In the genomic region with DNA sequence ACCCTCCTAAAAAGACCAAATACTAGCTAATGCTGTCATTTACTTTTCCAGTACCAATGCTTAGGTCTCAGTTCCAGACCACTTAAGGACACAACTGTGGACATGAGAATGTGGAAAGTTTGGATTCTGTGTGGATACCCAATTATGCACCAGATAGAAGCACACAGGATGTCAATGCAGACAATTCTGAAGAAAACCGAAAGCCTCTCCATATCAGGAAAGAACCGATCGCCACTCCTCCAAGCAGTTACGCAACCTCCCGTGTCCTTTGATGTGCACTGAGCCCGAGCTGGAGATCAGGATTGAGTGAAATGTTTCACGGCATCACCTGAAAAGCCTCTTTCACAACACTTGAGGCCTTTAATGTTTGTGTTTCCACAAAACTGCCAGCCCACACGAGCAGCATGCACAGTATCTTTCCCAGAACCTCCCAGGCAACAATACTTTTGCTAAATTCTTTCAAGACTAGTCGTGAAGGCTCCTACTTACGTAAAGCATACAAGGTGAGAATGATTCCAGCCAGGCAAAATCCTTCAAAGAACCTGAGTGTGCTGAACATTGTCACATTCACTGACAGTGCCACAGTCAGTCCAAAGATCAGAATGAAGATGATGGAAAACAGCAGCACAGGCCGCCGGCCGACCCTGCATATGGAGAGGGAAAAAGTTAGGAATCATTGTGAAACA, we compare ENCODE assay signal across 19 cellular contexts. TPM values are rescaled to one million over a fixed set of nuclear protein-coding genes. Genes with fewer than 3 reads are reported as not detected.
A peak's percentile ranks its signal among the peaks of the same experiment; 100 is the strongest.
DNase-seq lines count a peak whose midpoint lies in the region; ATAC-seq and TF ChIP-seq lines count a peak whose summit lies in the region.
"Had no signal": no experiment of that assay in that cellular context is flagged by ENCODE, and none has a peak within 500 bp of the region (broad histone marks: within the 10 kb centered on the region; RNA-seq: fewer than 3 reads in every experiment).

No MANE protein-coding gene starts in this region.

- no peaks in the 10 kb centered on the region for H3K27me3 ChIP-seq in HUES48 (ENCODE audit: control insufficient read depth, insufficient read depth, low read length)
- H3K27me3 ChIP-seq in trophoblast cell (ENCODE audit: insufficient read depth, low read length) = no peaks in the 10 kb centered on the region
- no peaks in the 10 kb centered on the region for H3K27me3 ChIP-seq in CD4-positive, alpha-beta T cell (ENCODE audit: control insufficient read depth, insufficient read depth, low read length)
- H3K27me3 ChIP-seq: adrenal gland, vagina had no signal

- peaks cover 2% of the 10 kb centered on the region for H3K27me3 Mint-ChIP-seq in glutamatergic neuron (ENCODE audit: unreplicated experiment)
- H3K27me3 Mint-ChIP-seq in CD4-positive, alpha-beta T cell = no peaks in the 10 kb centered on the region

- H3K27ac Mint-ChIP-seq in glutamatergic neuron (ENCODE audit: unreplicated experiment) = no peak overlapping the region
- no peak overlapping the region for H3K27ac Mint-ChIP-seq in CD4-positive, alpha-beta T cell
- H3K27ac Mint-ChIP-seq: dendritic cell treated with granulocyte-macrophage colony-stimulating factor and Interleukin-4, amounts not matched to agents 40 ng/mL and 50 ng/mL, for 4 days had no signal

- H3K14ac ChIP-seq in trophoblast cell (ENCODE audit: low read length) = no peak overlapping the region

- H3K4me2 ChIP-seq in trophoblast cell (ENCODE audit: low read length) = peak overlapping the region; percentile 46
- H3K4me2 ChIP-seq: KMS-11 had no signal

- peaks cover 28% of the 10 kb centered on the region for H3K4me1 Mint-ChIP-seq in glutamatergic neuron (ENCODE audit: low read depth, unreplicated experiment)
- peaks cover 14% of the 10 kb centered on the region for H3K4me1 Mint-ChIP-seq in CD4-positive, alpha-beta T cell (ENCODE audit: low read depth)

- H3K36me3 ChIP-seq in HUES48 (ENCODE audit: control insufficient read depth, insufficient read depth, low read length) = peaks cover 6% of the 10 kb centered on the region; the same call in 1 of the 2 replicates
- peaks cover 4 to 10% of the 10 kb centered on the region in 2 experiments for H3K36me3 ChIP-seq in trophoblast cell (ENCODE audit: control insufficient read depth in 1 of 2, insufficient read depth in 2 of 2, low read length in 2 of 2)
- H3K36me3 ChIP-seq: adrenal gland, vagina had no signal

- no peak overlapping the region for H3K23ac ChIP-seq in trophoblast cell (ENCODE audit: low read length)

- no peak overlapping the region for H4K8ac ChIP-seq in trophoblast cell (ENCODE audit: low read depth, low read length)

- H3K4me1 ChIP-seq in HUES48 (ENCODE audit: control insufficient read depth, insufficient read depth, low read length) = peaks cover 31% of the 10 kb centered on the region
- peaks cover 16 to 26% of the 10 kb centered on the region in 2 experiments for H3K4me1 ChIP-seq in trophoblast cell (ENCODE audit: control insufficient read depth in 1 of 2, insufficient read depth in 2 of 2, low read length in 2 of 2)
- H3K4me1 ChIP-seq: adrenal gland had no signal

- no peaks in the 10 kb centered on the region for H3K9me3 Mint-ChIP-seq in glutamatergic neuron (ENCODE audit: unreplicated experiment)
- H3K9me3 Mint-ChIP-seq in CD4-positive, alpha-beta T cell = no peaks in the 10 kb centered on the region
- H3K9me3 Mint-ChIP-seq: dendritic cell treated with granulocyte-macrophage colony-stimulating factor and Interleukin-4, amounts not matched to agents 40 ng/mL and 50 ng/mL, for 4 days had no signal

- intact Hi-C loops in CD4-positive, alpha-beta T cell (cut with DNase I, micrococcal nuclease) = loop anchor here in 1 of 2 experiments (2.0 kb wide), 3 partner anchors 47 to 323 kb away; partner anchors contain the start of gene SLC22A23

- peak overlapping the region; percentile 29 for H2BK5ac ChIP-seq in trophoblast cell (ENCODE audit: low read depth, low read length, poor library complexity)

- WGBS in trophoblast cell (ENCODE audit: extremely low coverage, insufficient coverage, insufficient read length) = no CpG with 5 or more reads among the region's 13 CpGs

- no peak overlapping the region for H2AK5ac ChIP-seq in trophoblast cell (ENCODE audit: low read length)

- no peaks in the 10 kb centered on the region for H3K9me3 ChIP-seq in HUES48 (ENCODE audit: control insufficient read depth, insufficient read depth, low read length)
- peaks cover 4% of the 10 kb centered on the region for H3K9me3 ChIP-seq in trophoblast cell (ENCODE audit: insufficient read depth, low read depth, low read length)
- H3K9me3 ChIP-seq in CD4-positive, alpha-beta T cell (ENCODE audit: control insufficient read depth, low read length) = no peaks in the 10 kb centered on the region
- H3K9me3 ChIP-seq: adrenal gland, vagina had no signal

- no peak overlapping the region for H3K4me3 Mint-ChIP-seq in glutamatergic neuron (ENCODE audit: unreplicated experiment)
- no peak overlapping the region for H3K4me3 Mint-ChIP-seq in CD4-positive, alpha-beta T cell
- H3K4me3 Mint-ChIP-seq: dendritic cell treated with granulocyte-macrophage colony-stimulating factor and Interleukin-4, amounts not matched to agents 40 ng/mL and 50 ng/mL, for 4 days; T-helper 17 cell had no signal

- H3K27ac ChIP-seq in HUES48 (ENCODE audit: low read depth, low read length) = peak overlapping the region; percentile 50
- peak overlapping the region; percentile 85 for H3K27ac ChIP-seq in trophoblast cell (ENCODE audit: low read depth, low read length)
- no peak overlapping the region for H3K27ac ChIP-seq in CD4-positive, alpha-beta T cell (ENCODE audit: low read depth, low read length)
- H3K27ac ChIP-seq: adrenal gland, KMS-11, vagina had no signal

- no peak overlapping the region for H3K4ac ChIP-seq in trophoblast cell (ENCODE audit: low read depth, low read length)

- H2AFZ ChIP-seq in trophoblast cell (ENCODE audit: insufficient read depth, low read length, poor library complexity) = no peak overlapping the region

- no peak overlapping the region for H2BK120ac ChIP-seq in trophoblast cell (ENCODE audit: insufficient read depth, low read length, poor library complexity)

- H3K9ac ChIP-seq in HUES48 (ENCODE audit: low read depth, low read length) (no peak overlapping the region), trophoblast cell (ENCODE audit: low read length) (no peak overlapping the region)
- H3K9ac ChIP-seq: KMS-11 had no signal

- TF ChIP-seq CTCF in glutamatergic neuron (IDR thresholded peaks at IDR 0.05; ENCODE audit: partially characterized antibody, unreplicated experiment) = no peak
- TF ChIP-seq CTCF in CD4-positive, alpha-beta T cell (IDR thresholded peaks at IDR 0.05) = no peak

- H2BK12ac ChIP-seq in trophoblast cell (ENCODE audit: low read length) = no peak overlapping the region

- H3K4me3 ChIP-seq in HUES48 (ENCODE audit: low read depth, low read length) (no peak overlapping the region), trophoblast cell (ENCODE audit: low read depth, low read length) (no peak overlapping the region)
- H3K4me3 ChIP-seq: adrenal gland, vagina had no signal

- H3K79me1 ChIP-seq in trophoblast cell (ENCODE audit: low read length) = peaks cover 10% of the 10 kb centered on the region

- CTCF ChIA-PET in CD4-positive, alpha-beta T cell (lab: Charles Lee) = interaction anchor here (1.6 kb wide), 1 partner anchor 13 kb away, joined by 5 read pairs; no protein-coding TSS in a partner anchor

- H4K12ac ChIP-seq in trophoblast cell (ENCODE audit: low read depth, low read length) = no peak overlapping the region

- no peak overlapping the region for H4K91ac ChIP-seq in trophoblast cell (ENCODE audit: low read depth, low read length)

- H3K36me3 Mint-ChIP-seq in glutamatergic neuron (ENCODE audit: unreplicated experiment) = peaks cover 7% of the 10 kb centered on the region
- H3K36me3 Mint-ChIP-seq in CD4-positive, alpha-beta T cell (ENCODE audit: low read depth) = peaks cover 24% of the 10 kb centered on the region

- DNase-seq in SW480 (ENCODE audit: low spot score) (peak; percentile 61), islet precursor cell (peak; percentile 78), trophoblast cell (peak; percentile 92 to 97), glutamatergic neuron (no peak), OCI-M2 (lab: John Stamatoyannopoulos, UW; ENCODE audit: unreplicated experiment) (no peak)
- no peak for DNase-seq in CD4-positive, alpha-beta T cell
- DNase-seq: activated CD4-positive, alpha-beta T cell treated with anti-CD3 and anti-CD28 coated beads for 48 hours; activated T-cell treated with anti-CD3 and anti-CD28 coated beads, Interleukin-2, amount 50 U/mL, for 48 hours; adrenal gland; NCI-H748 treated with DMSO at 0.1 percent for 48 hours; retina; RPMI8226; stimulated activated CD4-positive, alpha-beta T cell treated with anti-CD3 and anti-CD28 coated beads, Interleukin-2, amount 100 ng/mL, for 48 hours; T-helper 17 cell had no signal

- no peaks in the 10 kb centered on the region for H3K79me2 ChIP-seq in trophoblast cell (ENCODE audit: control insufficient read depth, insufficient read depth, low read length, poor library complexity)

- POLR2A ChIA-PET in CD4-positive, alpha-beta T cell (lab: Charles Lee) = interaction anchor here (1.1 to 1.2 kb wide), 2 partner anchors 12 to 45 kb away, joined by 3 read pairs; no protein-coding TSS in a partner anchor

- no peak overlapping the region for H3K18ac ChIP-seq in trophoblast cell (ENCODE audit: low read length)

- no peak for ATAC-seq in CD4-positive, alpha-beta T cell (ENCODE audit: poor library complexity)
- no peak for ATAC-seq in GM21576 (IDR thresholded peaks at IDR 0.05; ENCODE audit: unreplicated experiment)
- ATAC-seq: T-helper 17 cell had no signal

RNA-seq across cellular contexts. Expression of gene SLC22A23, which starts 47.0 kb away (rescaled TPM):
- 29.8 and 31.6 TPM in 2 replicates for polyA plus RNA-seq in trophoblast cell (2013)
- total RNA-seq in glutamatergic neuron (ENCODE audit: unreplicated experiment) = 102 TPM
- total RNA-seq in CD4-positive, alpha-beta T cell = 10 to 100 TPM; 13.4 to 13.6 TPM

Comparison
In these comparisons a context has a peak if more than half of its experiments do, and no peak if none do; other contexts are left out.
1. DNase-seq: peak in SW480 (single experiment), islet precursor cell (single experiment) and trophoblast cell (2 of 2); none in glutamatergic neuron (single experiment), CD4-positive, alpha-beta T cell (0 of 10) and OCI-M2 (single experiment).